In the genomic region with DNA sequence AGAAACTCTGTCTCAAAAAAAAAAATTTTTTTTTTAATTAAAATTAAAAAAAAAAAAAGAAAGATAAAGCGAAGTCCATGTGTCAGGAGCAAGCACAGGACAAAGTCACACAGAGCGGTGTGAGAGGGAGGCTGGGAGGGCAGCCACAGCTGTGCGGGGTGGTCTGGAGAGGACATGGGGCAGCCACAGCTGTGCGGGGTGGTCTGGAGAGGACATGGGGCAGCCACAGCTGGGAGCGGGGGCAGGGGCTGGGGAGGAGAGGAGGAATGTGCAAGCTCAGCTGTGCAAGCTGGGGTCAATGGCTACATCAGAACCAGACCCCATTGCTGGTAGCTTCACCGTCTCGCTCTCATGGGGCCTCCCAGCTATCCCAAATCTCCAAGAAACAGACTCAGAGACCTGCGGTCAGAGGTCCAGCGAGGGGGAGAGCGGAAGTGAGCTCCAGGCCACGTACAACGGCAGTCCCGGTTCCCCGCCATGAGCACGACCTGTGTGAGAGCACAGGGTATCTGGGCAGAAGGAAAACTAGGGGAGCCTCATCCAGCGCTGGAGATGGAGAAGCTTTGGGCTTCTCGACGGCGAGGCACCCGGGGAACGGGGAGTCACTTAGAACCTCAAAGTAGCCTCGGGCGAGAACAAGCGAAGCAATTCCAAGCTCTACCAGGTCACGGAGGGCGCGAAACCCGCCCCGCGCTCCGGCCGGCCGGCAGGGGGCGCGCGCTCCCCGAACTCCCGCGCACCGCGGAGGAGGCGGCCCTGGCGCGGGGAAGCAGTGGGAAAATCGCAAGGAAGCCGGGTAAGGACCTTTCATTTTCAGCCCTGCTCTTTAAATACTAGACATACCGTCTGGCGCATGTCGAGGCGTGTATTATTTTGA, we compare ENCODE assay signal across 11 cellular contexts. TPM values are rescaled to one million over a fixed set of nuclear protein-coding genes. Genes with fewer than 3 reads are reported as not detected.
DNase-seq lines count a peak whose midpoint lies in the region; ATAC-seq and TF ChIP-seq lines count a peak whose summit lies in the region.
"Not testable (repeated sequence)": the region's sequence is repeated elsewhere in the genome, so short reads cannot be mapped to it uniquely, and the experiment has no call there.
"Had no signal": no experiment of that assay in that cellular context is flagged by ENCODE, and none has a peak within 500 bp of the region (broad histone marks: within the 10 kb centered on the region; RNA-seq: fewer than 3 reads in every experiment).

No MANE protein-coding gene starts in this region.

- H3K9me2 ChIP-seq in OCI-LY1 (ENCODE audit: low read depth, low read length) = not testable (repeated sequence)

- H3K27me3 Mint-ChIP-seq in CD4-positive, CD25-positive, alpha-beta regulatory T cell = not testable (repeated sequence)

- not testable (repeated sequence) for H3K27ac Mint-ChIP-seq in CD4-positive, CD25-positive, alpha-beta regulatory T cell; activated naive CD4-positive, alpha-beta T cell treated with anti-CD3 and anti-CD28 coated beads, Interleukin-2, amount 50 U/mL, for 72 hours

- WGBS in right cardiac atrium = 21% methylated on average over 12 of the region's 50 CpGs

- not testable (repeated sequence) for H3K4me1 ChIP-seq in CD4-positive, CD25-positive, alpha-beta regulatory T cell (ENCODE audit: control insufficient read depth, insufficient read depth, low read length, poor library complexity, severe bottlenecking); OCI-LY1 (ENCODE audit: insufficient read depth, low read length, severe bottlenecking); right cardiac atrium (ENCODE audit: control insufficient read depth, insufficient read depth, low read length)

- H4K20me1 ChIP-seq in OCI-LY1 (ENCODE audit: insufficient read depth, low read length) = not testable (repeated sequence)

- peak; percentile 94 to 96 for ATAC-seq in CD4-positive, CD25-positive, alpha-beta regulatory T cell (ENCODE audit: low read depth in 2 of 2)
- ATAC-seq in GM19035 (IDR thresholded peaks at IDR 0.05; ENCODE audit: unreplicated experiment) (peak; percentile 85), GM21786 (IDR thresholded peaks at IDR 0.05; ENCODE audit: unreplicated experiment) (peak; percentile 85), HG03064 (IDR thresholded peaks at IDR 0.05; ENCODE audit: low read depth, unreplicated experiment) (peak; percentile 79), right cardiac atrium (peak; percentile 95 to 97), sciatic nerve (peak; percentile 93)
- peak; percentile 97 to 98 for ATAC-seq in activated naive CD4-positive, alpha-beta T cell treated with anti-CD3 and anti-CD28 coated beads, Interleukin-2, amount 50 U/mL, for 72 hours

- peak overlapping the region in 1 of 4 donors; percentile 27 for H3K4me3 Mint-ChIP-seq in CD4-positive, CD25-positive, alpha-beta regulatory T cell

- H3K9ac ChIP-seq in OCI-LY1 (ENCODE audit: low read length) = not testable (repeated sequence)

- not testable (repeated sequence) for H2AFZ ChIP-seq in OCI-LY1 (ENCODE audit: low read length)

- not testable (repeated sequence) for H3K36me3 Mint-ChIP-seq in CD4-positive, CD25-positive, alpha-beta regulatory T cell; activated naive CD4-positive, alpha-beta T cell treated with anti-CD3 and anti-CD28 coated beads, Interleukin-2, amount 50 U/mL, for 72 hours

- H3K4me3 ChIP-seq in CD4-positive, CD25-positive, alpha-beta regulatory T cell (ENCODE audit: low read depth, low read length) = not testable (repeated sequence)
- H3K4me3 ChIP-seq in OCI-LY1 (ENCODE audit: low read depth, low read length, poor library complexity, severe bottlenecking) = peak overlapping the region; percentile 48
- H3K4me3 ChIP-seq in right cardiac atrium (ENCODE audit: low read length) = peak overlapping the region; percentile 13

- not testable (repeated sequence) for H3F3A ChIP-seq in OCI-LY1 (ENCODE audit: insufficient read depth, low read length)

- not testable (repeated sequence) for H3K27me3 ChIP-seq in CD4-positive, CD25-positive, alpha-beta regulatory T cell (ENCODE audit: control insufficient read depth, insufficient read depth, low read length); OCI-LY1 (ENCODE audit: insufficient read depth, low read length); right cardiac atrium (ENCODE audit: control insufficient read depth, insufficient read depth)

- H3K9me3 Mint-ChIP-seq in CD4-positive, CD25-positive, alpha-beta regulatory T cell; activated naive CD4-positive, alpha-beta T cell treated with anti-CD3 and anti-CD28 coated beads, Interleukin-2, amount 50 U/mL, for 72 hours: not testable (repeated sequence)

- H3K4me1 Mint-ChIP-seq in CD4-positive, CD25-positive, alpha-beta regulatory T cell = not testable (repeated sequence)

- TF ChIP-seq CTCF in OCI-LY1 (IDR thresholded peaks at IDR 0.05; ENCODE audit: low read length) = not testable (repeated sequence)

- H3K36me3 ChIP-seq in CD4-positive, CD25-positive, alpha-beta regulatory T cell (ENCODE audit: control insufficient read depth, insufficient read depth, low read length); OCI-LY1 (ENCODE audit: insufficient read depth, low read length): not testable (repeated sequence)

- not testable (repeated sequence) for H3K9me3 ChIP-seq in CD4-positive, CD25-positive, alpha-beta regulatory T cell (ENCODE audit: control insufficient read depth in 2 of 2, low read length in 2 of 2); OCI-LY1 (ENCODE audit: low read length); right cardiac atrium (ENCODE audit: control insufficient read depth, low read length)

- intact Hi-C loops in right cardiac atrium (cut with DNase I); sciatic nerve (cut with DNase I): not testable (repeated sequence)

- H3K27ac ChIP-seq in CD4-positive, CD25-positive, alpha-beta regulatory T cell (ENCODE audit: insufficient read depth, low read length, poor library complexity, severe bottlenecking); OCI-LY1 (ENCODE audit: low read depth, low read length, poor library complexity, severe bottlenecking); right cardiac atrium (ENCODE audit: low read length): not testable (repeated sequence)

- DNase-seq in CD4-positive, CD25-positive, alpha-beta regulatory T cell = peak in 1 of 3 donors; percentile 14
- not testable (repeated sequence) for DNase-seq in activated naive CD4-positive, alpha-beta T cell treated with anti-CD3 and anti-CD28 coated beads, Interleukin-2, amount 50 U/mL, for 72 hours (ENCODE audit: low spot score in 2 of 2); sciatic nerve (ENCODE audit: low spot score)
- peak in 2 of 3 donors; percentile 47 to 64 for DNase-seq in right cardiac atrium

- H3K4me2 ChIP-seq in OCI-LY1 (ENCODE audit: low read length) = peak overlapping the region; percentile 59; the same call in 1 of the 2 replicates

- H3K79me2 ChIP-seq in OCI-LY1 (ENCODE audit: insufficient read depth, low read length) = not testable (repeated sequence)

RNA-seq across cellular contexts. Expression of a gene that starts 23.3 kb away (rescaled TPM):
- not detected for total RNA-seq in CD4-positive, CD25-positive, alpha-beta regulatory T cell
- polyA plus RNA-seq in CD4-positive, CD25-positive, alpha-beta regulatory T cell = under 1 TPM in 1 of 4 donors, not detected in 3; 0.70 TPM
- not detected for total RNA-seq in activated naive CD4-positive, alpha-beta T cell treated with anti-CD3 and anti-CD28 coated beads, Interleukin-2, amount 50 U/mL, for 72 hours
- not detected for total RNA-seq in right cardiac atrium
- polyA plus RNA-seq in right cardiac atrium = not detected
- total RNA-seq in sciatic nerve = not detected
- total RNA-seq: A673, dermis blood vessel endothelial cell, fibroblast of villous mesenchyme had no signal

RNA-seq across cellular contexts. Expression of a gene that starts 34.1 kb away (rescaled TPM):
- total RNA-seq in CD4-positive, CD25-positive, alpha-beta regulatory T cell = 2,049 TPM
- 100 to 1,000 TPM; 102 to 155 (median 130) TPM for polyA plus RNA-seq in CD4-positive, CD25-positive, alpha-beta regulatory T cell
- total RNA-seq in activated naive CD4-positive, alpha-beta T cell treated with anti-CD3 and anti-CD28 coated beads, Interleukin-2, amount 50 U/mL, for 72 hours = 100 to 1,000 TPM; 925 to 947 TPM
- total RNA-seq in right cardiac atrium (100 to 1,000 TPM; 210 to 253 (median 233) TPM), sciatic nerve (673 TPM)
- 121 TPM for polyA plus RNA-seq in right cardiac atrium

RNA-seq across cellular contexts. Expression of a gene that starts 41.2 kb away (rescaled TPM):
- total RNA-seq in CD4-positive, CD25-positive, alpha-beta regulatory T cell = 180 TPM
- polyA plus RNA-seq in CD4-positive, CD25-positive, alpha-beta regulatory T cell = 100 to 1,000 TPM; 190 to 205 (median 199) TPM
- total RNA-seq in activated naive CD4-positive, alpha-beta T cell treated with anti-CD3 and anti-CD28 coated beads, Interleukin-2, amount 50 U/mL, for 72 hours = 100 to 1,000 TPM; 417 to 484 TPM
- total RNA-seq in right cardiac atrium (100 to 1,000 TPM; 413 to 694 (median 527) TPM), sciatic nerve (542 TPM)
- 119 TPM for polyA plus RNA-seq in right cardiac atrium
